ENCODE assay signal across 15 cellular contexts in genomic region chr1:181251713-181252075, GRCh38.
"Had no signal": no experiment of that assay in that cellular context is flagged by ENCODE, and none has a peak within 500 bp of the region (broad histone marks: within the 10 kb centered on the region; RNA-seq: fewer than 3 reads in every experiment).

No MANE protein-coding gene starts in this region.

- H3K27me3 Mint-ChIP-seq: activated naive CD8-positive, alpha-beta T cell had no signal

- H3K4me1 ChIP-seq: spleen, upper lobe of right lung had no signal

- H3K9me3 ChIP-seq: pancreas, thoracic aorta, upper lobe of right lung had no signal

- H3K27me3 ChIP-seq: hepatocyte, pancreas, spleen, upper lobe of right lung had no signal

- H3K4me3 Mint-ChIP-seq: activated CD4-positive, alpha-beta T cell treated with anti-CD3 and anti-CD28 coated beads, Interleukin-2, amount 10 ng/mL, durations not matched to agents 24 days and 14 days; activated naive CD8-positive, alpha-beta T cell; brain; central memory CD8-positive, alpha-beta T cell had no signal

- H3K4me3 ChIP-seq: coronary artery, hepatocyte, pancreas, spleen, thoracic aorta, upper lobe of right lung had no signal

- H3K27ac ChIP-seq: coronary artery, hepatocyte, spleen, thoracic aorta, upper lobe of right lung had no signal

- H3K36me3 ChIP-seq: pancreas, spleen, thoracic aorta, upper lobe of right lung had no signal

- H3K36me3 Mint-ChIP-seq: brain had no signal

- H3K4me1 Mint-ChIP-seq: activated CD4-positive, alpha-beta T cell treated with anti-CD3 and anti-CD28 coated beads, Interleukin-2, amount 10 ng/mL, durations not matched to agents 24 days and 14 days; central memory CD8-positive, alpha-beta T cell had no signal

- DNase-seq: activated CD4-positive, alpha-beta T cell treated with anti-CD3 and anti-CD28 coated beads, Interleukin-2, amount 10 ng/mL, durations not matched to agents 24 days and 14 days; activated CD4-positive, CD25-positive, alpha-beta regulatory T cell; activated CD8-positive, alpha-beta memory T cell treated with anti-CD3 and anti-CD28 coated beads, Interleukin-2, amount 50 U/mL, for 48 hours; activated gamma-delta T cell treated with Interleukin-2 at 50 U/mL for 16 hours; amniotic stem cell; midbrain; spleen; upper lobe of right lung had no signal

- H3K27ac Mint-ChIP-seq: activated CD4-positive, alpha-beta T cell treated with anti-CD3 and anti-CD28 coated beads, Interleukin-2, amount 10 ng/mL, durations not matched to agents 24 days and 14 days; activated naive CD8-positive, alpha-beta T cell had no signal
